In the genomic region with DNA sequence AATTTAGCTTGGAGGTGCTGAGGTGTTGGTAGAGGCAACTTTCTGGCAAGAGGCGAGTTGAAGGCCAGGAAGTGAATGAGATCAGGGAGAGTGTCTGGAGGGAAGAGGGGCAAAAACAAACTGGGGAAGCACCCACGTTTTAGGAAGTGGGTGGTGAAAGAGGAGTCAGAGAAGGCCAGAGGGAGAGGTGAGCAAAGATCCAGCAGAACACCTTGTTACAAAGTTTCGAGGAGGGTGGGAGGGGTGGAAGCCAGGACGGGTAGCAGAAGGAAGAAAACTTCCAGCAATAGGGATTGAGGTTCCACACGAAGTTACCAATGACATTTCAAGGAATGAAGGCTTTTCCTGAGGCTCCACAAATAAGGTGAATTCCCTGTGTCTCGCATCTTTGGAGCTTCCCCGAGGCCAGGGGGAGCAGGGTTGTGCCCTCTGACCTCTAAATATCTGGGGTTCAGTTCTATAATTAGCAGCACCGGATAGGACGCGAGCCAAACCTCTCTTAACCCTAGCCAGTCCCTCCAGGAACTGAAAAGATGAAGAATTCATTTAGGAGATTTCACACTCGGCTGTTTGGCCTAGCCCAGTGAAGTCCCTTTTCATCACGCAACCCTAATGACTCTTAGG, we compare ENCODE assay signal across 8 cellular contexts. TPM values are rescaled to one million over a fixed set of nuclear protein-coding genes. Genes with fewer than 3 reads are reported as not detected.
DNase-seq lines count a peak whose midpoint lies in the region; ATAC-seq and TF ChIP-seq lines count a peak whose summit lies in the region.

No MANE protein-coding gene starts in this region.

- POLR2A ChIA-PET in CD4-positive, alpha-beta memory T cell (lab: Charles Lee; ENCODE audit: partially characterized antibody): interaction anchor here (0.6 to 14.4 kb wide), 13 partner anchors 12 to 923 kb away, joined by 3 to 179 read pairs (median 5); partner anchors contain the start of genes ATP5IF1, MED18, PHACTR4 and RCC1

- peaks cover 59% of the 10 kb centered on the region for H3K4me1 ChIP-seq in CD4-positive, alpha-beta memory T cell (ENCODE audit: insufficient read depth, low read length)

- no peak for TF ChIP-seq CTCF in choroid plexus epithelial cell (conservative IDR thresholded peaks at IDR 0.05; ENCODE audit: low read depth, low read length)
- no peak for TF ChIP-seq CTCF in nephron progenitor cell (IDR thresholded peaks at IDR 0.05)

- H3K9me3 Mint-ChIP-seq in CD4-positive, alpha-beta memory T cell: no peaks in the 10 kb centered on the region
- H3K9me3 Mint-ChIP-seq in nephron progenitor cell: no peaks in the 10 kb centered on the region

- peak overlapping the region; percentile 77 to 90 (median 81) for H3K4me3 Mint-ChIP-seq in CD4-positive, alpha-beta memory T cell
- H3K4me3 Mint-ChIP-seq in nephron progenitor cell: peak overlapping the region; percentile 84

- peak overlapping the region; percentile 70 to 88 (median 84) for H3K27ac Mint-ChIP-seq in CD4-positive, alpha-beta memory T cell
- H3K27ac Mint-ChIP-seq in nephron progenitor cell: no peak overlapping the region

- H3K36me3 Mint-ChIP-seq in CD4-positive, alpha-beta memory T cell: no peaks in the 10 kb centered on the region
- no peaks in the 10 kb centered on the region for H3K36me3 Mint-ChIP-seq in nephron progenitor cell (ENCODE audit: low read depth)

- no peaks in the 10 kb centered on the region for H3K9me3 ChIP-seq in CD4-positive, alpha-beta memory T cell (ENCODE audit: control insufficient read depth in 1 of 2, low read length in 2 of 2)
- H3K9me3 ChIP-seq in MG63: no peaks in the 10 kb centered on the region

- no peaks in the 10 kb centered on the region for H3K36me3 ChIP-seq in CD4-positive, alpha-beta memory T cell (ENCODE audit: insufficient read depth, low read length)
- peaks cover 9% of the 10 kb centered on the region; the same call in 1 of the 2 replicates for H3K36me3 ChIP-seq in MG63

- H3K27me3 Mint-ChIP-seq in CD4-positive, alpha-beta memory T cell: no peaks in the 10 kb centered on the region
- H3K27me3 Mint-ChIP-seq in nephron progenitor cell (ENCODE audit: low read depth, poor library complexity): peaks cover 14% of the 10 kb centered on the region

- peaks cover 29 to 58% (median 43%) of the 10 kb centered on the region in 4 donors for H3K4me1 Mint-ChIP-seq in CD4-positive, alpha-beta memory T cell
- H3K4me1 Mint-ChIP-seq in nephron progenitor cell: peaks cover 42% of the 10 kb centered on the region

- H3K4me3 ChIP-seq in CD4-positive, alpha-beta memory T cell (ENCODE audit: low read length in 2 of 2): peak overlapping the region; percentile 43 to 82
- H3K4me3 ChIP-seq in MG63 (peak overlapping the region; percentile 85), choroid plexus epithelial cell (ENCODE audit: low read depth, low read length) (peak overlapping the region; percentile 41)

- CTCF ChIA-PET in CD4-positive, alpha-beta memory T cell (lab: Charles Lee; ENCODE audit: partially characterized antibody): interaction anchor here (0.9 to 5.0 kb wide), 4 partner anchors 11 to 169 kb away, joined by 3 to 47 read pairs (median 24); no protein-coding TSS in a partner anchor

- ATAC-seq in HG03280 (IDR thresholded peaks at IDR 0.05; ENCODE audit: unreplicated experiment): no peak

- intact Hi-C loops in CD4-positive, alpha-beta memory T cell (cut with micrococcal nuclease): loop anchor here (1.0 kb wide), 4 partner anchors 10 to 323 kb away; partner anchors contain the start of gene DNAJC8

- DNase-seq in CD4-positive, alpha-beta memory T cell: no peak
- DNase-seq in MG63 (peak; percentile 51), choroid plexus epithelial cell (ENCODE audit: low read depth) (no peak), nephron progenitor cell (no peak), erythroblast (lab: John Stamatoyannopoulos, UW) (no peak), kidney glomerular epithelial cell (lab: John Stamatoyannopoulos, UW) (no peak), NCI-H128 (lab: John Stamatoyannopoulos, UW; ENCODE audit: unreplicated experiment) (no peak)

- no peak for TF ChIP-seq POLR2A in erythroblast (IDR thresholded peaks at IDR 0.05; ENCODE audit: low read length)

- no peak overlapping the region for H3K27ac ChIP-seq in CD4-positive, alpha-beta memory T cell (ENCODE audit: low read depth, low read length)

- no peaks in the 10 kb centered on the region for H3K27me3 ChIP-seq in CD4-positive, alpha-beta memory T cell (ENCODE audit: insufficient read depth, low read length)
- H3K27me3 ChIP-seq in MG63: no peaks in the 10 kb centered on the region

RNA-seq across cellular contexts. Expression of gene SESN2, which starts 0.6 kb away (rescaled TPM):
- 1 to 10 TPM; 5.7 to 6.4 TPM for total RNA-seq in CD4-positive, alpha-beta memory T cell
- 1 to 10 TPM; 3.5 to 7.6 TPM for polyA plus RNA-seq in CD4-positive, alpha-beta memory T cell
- 13.4 and 19.0 TPM in 2 replicates for total RNA-seq in MG63 (2014; rRNA removed; shearing (Covaris generic); ENCODE audit: low replicate concordance)

RNA-seq across cellular contexts. Expression of gene ATP5IF1, which starts 22.8 kb away (rescaled TPM):
- total RNA-seq in CD4-positive, alpha-beta memory T cell: 100 to 1,000 TPM; 111 TPM
- 100 to 1,000 TPM; 383 to 743 TPM for polyA plus RNA-seq in CD4-positive, alpha-beta memory T cell
- 56.3 and 244 TPM in 2 replicates for total RNA-seq in MG63 (2014; rRNA removed; shearing (Covaris generic); ENCODE audit: low replicate concordance)

RNA-seq across cellular contexts. Expression of gene DNAJC8, which starts 25.9 kb away (rescaled TPM):
- total RNA-seq in CD4-positive, alpha-beta memory T cell: 10 to 100 TPM; 71.5 to 78.1 TPM
- polyA plus RNA-seq in CD4-positive, alpha-beta memory T cell: 100 to 1,000 TPM; 148 to 199 TPM
- total RNA-seq in MG63 (2014; rRNA removed; shearing (Covaris generic); ENCODE audit: low replicate concordance): 115 and 155 TPM in 2 replicates
